Comparison of ENCODE assay signal across 8 cellular contexts in the genomic region with DNA sequence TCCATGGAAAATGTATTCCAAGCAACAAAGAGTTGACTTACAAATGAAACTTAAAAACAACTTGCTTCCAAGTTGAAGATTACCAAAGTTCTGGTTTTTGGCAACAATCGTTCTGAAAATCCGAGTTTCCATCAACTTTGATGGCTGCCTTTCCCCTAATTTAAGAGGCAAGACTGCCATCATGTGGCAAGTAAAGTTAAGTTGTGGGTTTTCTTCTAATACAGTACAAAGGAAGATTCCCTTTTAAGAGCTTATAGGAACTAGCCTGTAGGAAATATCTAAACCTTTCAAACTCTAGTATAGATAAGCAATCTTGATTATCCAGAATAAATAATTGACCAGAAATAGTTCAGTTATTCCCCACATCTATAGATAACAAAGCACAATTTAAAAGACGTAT. TPM values are rescaled to one million over a fixed set of nuclear protein-coding genes. Genes with fewer than 3 reads are reported as not detected.
DNase-seq lines count a peak whose midpoint lies in the region; ATAC-seq, FAIRE-seq and TF ChIP-seq lines count a peak whose summit lies in the region.
"Not testable (repeated sequence)": the region's sequence is repeated elsewhere in the genome, so short reads cannot be mapped to it uniquely, and the experiment has no call there.

No MANE protein-coding gene starts in this region.

- H3K4me1 ChIP-seq in A549, heart right ventricle: not testable (repeated sequence)

- CTCF ChIA-PET in A549 (lab: Yijun Ruan, JAX): interaction anchor here (0.6 to 2.3 kb wide), 8 partner anchors 9 to 349 kb away, joined by 3 to 10 read pairs (median 6); partner anchors contain the start of gene KIF27

- not testable (repeated sequence) for H3K9me3 Mint-ChIP-seq in neural crest cell

- FAIRE-seq in A549 (lab: Jason Lieb, UNC) (peak; percentile 99), GM12891 (lab: Jason Lieb, UNC) (peak; percentile 94)

- H3K9me3 ChIP-seq in A549, heart right ventricle: not testable (repeated sequence)

- not testable (repeated sequence) for H3K36me3 ChIP-seq in heart right ventricle

- not testable (repeated sequence) for H3K27me3 Mint-ChIP-seq in neural crest cell (ENCODE audit: low read depth)

- DNase-seq in A549 (ENCODE audit: low read depth in 1 of 2, low spot score in 1 of 2): peak in 1 of 2 experiments; percentile 25
- not testable (repeated sequence) for DNase-seq in GM12891 (ENCODE audit: insufficient read length, low spot score); neural crest cell (ENCODE audit: low read depth, low spot score)
- DNase-seq in NCI-H146 (lab: John Stamatoyannopoulos, UW): peak; percentile 11
- peak; percentile 34 for DNase-seq in SW480 (ENCODE audit: low spot score)
- peak; percentile 40 for DNase-seq in central memory CD4-positive, alpha-beta T cell
- peak in 1 of 2 donors; percentile 17 for DNase-seq in heart right ventricle

- POLR2A ChIA-PET in A549 (lab: Yijun Ruan, JAX): not testable (repeated sequence)

- H3K4me1 Mint-ChIP-seq in neural crest cell: not testable (repeated sequence)

- not testable (repeated sequence) for TF ChIP-seq EP300 in A549 (IDR thresholded peaks at IDR 0.05)

- TF ChIP-seq RAD21 in A549 (conservative IDR thresholded peaks at IDR 0.05 in 1 of 2, IDR thresholded peaks at IDR 0.05 in 1 of 2): peak; percentile 62 to 68

- TF ChIP-seq POLR2A in A549 (IDR thresholded peaks at IDR 0.05; ENCODE audit: low read length); GM12891 (IDR thresholded peaks at IDR 0.05; ENCODE audit: low read depth, low read length): not testable (repeated sequence)

- not testable (repeated sequence) for H3K27ac ChIP-seq in A549, heart right ventricle

- not testable (repeated sequence) for H3K4me2 ChIP-seq in A549

- ATAC-seq in A549 (peak; percentile 77 to 86; a peak in 5 of 6 replicates), HG02642 (IDR thresholded peaks at IDR 0.05; ENCODE audit: poor library complexity, unreplicated experiment) (peak; percentile 51), heart right ventricle (peak in 5 of 8 donors; percentile 63 to 71 (median 69))

- not testable (repeated sequence) for H3K4me3 ChIP-seq in A549, heart right ventricle

- H3K27me3 ChIP-seq in heart right ventricle: not testable (repeated sequence)

- not testable (repeated sequence) for H3K27ac Mint-ChIP-seq in neural crest cell (ENCODE audit: unreplicated experiment)

- 24% methylated on average over 3 of the region's 3 CpGs for WGBS in A549 (ENCODE audit: missing lambda C conversion rate)
- WGBS in heart right ventricle, 2 donors: 29 to 34% methylated on average over 3 of the region's 3 CpGs

- not testable (repeated sequence) for H3K36me3 Mint-ChIP-seq in neural crest cell (ENCODE audit: low read depth)

- H3K4me3 Mint-ChIP-seq in neural crest cell: not testable (repeated sequence)

- peak; percentile 53 for TF ChIP-seq CTCF in A549 (IDR thresholded peaks at IDR 0.05)
- TF ChIP-seq CTCF in heart right ventricle (IDR thresholded peaks at IDR 0.05): peak in 8 of 9 donors; percentile 20 to 66 (median 48)
- TF ChIP-seq CTCF in neural crest cell (conservative IDR thresholded peaks at IDR 0.05): peak; percentile 68

- intact Hi-C loops in heart right ventricle (cut with DNase I): loop anchor here in 6 of 10 donors (5.0 to 10.0 kb wide), 3 partner anchors 287 to 717 kb away; partner anchors contain the start of gene IDNK (in 6 of the 6)

TF ChIP-seq in A549, 52 proteins besides CTCF, POLR2A, EP300 and RAD21:
- TF ChIP-seq SMC3 (IDR thresholded peaks at IDR 0.05): peak; percentile 58

RNA-seq across cellular contexts. Expression of gene KIF27, which starts 9.0 kb away (rescaled TPM):
- polyA plus RNA-seq in A549 (2011; rRNA removed): 4.1 and 6.0 TPM in 2 replicates
- 0.35 and 0.42 TPM in 2 replicates for polyA plus RNA-seq in A549 (2012; cell fraction: cytosol; rRNA removed)
- 0.32 and 0.82 TPM in 2 replicates for polyA plus RNA-seq in A549 (2012; cell fraction: nucleus; rRNA removed)
- 2.0 to 2.4 TPM (median 2.2 TPM) in 3 replicates for polyA plus RNA-seq in A549 (2017; fragmentation: RNase III; extraction: RNeasy Plus Mini Kit Qiagen cat#74134 plus additional on column Dnase treatment)
- polyA minus RNA-seq in A549 (2011; rRNA and poly(A)+ RNA removed): 2.1 and 4.0 TPM in 2 replicates
- 0.86 TPM for polyA plus RNA-seq in GM12891 (2012; ENCODE audit: low read depth, missing spikeins)
- total RNA-seq in heart right ventricle: 1 to 10 TPM; 2.1 to 6.3 (median 3.2) TPM
- 1 to 10 TPM in 1 of 2 donors, under 1 TPM in 1; 0.57 to 1.9 TPM for polyA plus RNA-seq in heart right ventricle
- total RNA-seq in neural crest cell: 9.4 and 10.6 TPM in 2 replicates
